Comparison of ENCODE assay signal across 30 cellular contexts in the genomic region with DNA sequence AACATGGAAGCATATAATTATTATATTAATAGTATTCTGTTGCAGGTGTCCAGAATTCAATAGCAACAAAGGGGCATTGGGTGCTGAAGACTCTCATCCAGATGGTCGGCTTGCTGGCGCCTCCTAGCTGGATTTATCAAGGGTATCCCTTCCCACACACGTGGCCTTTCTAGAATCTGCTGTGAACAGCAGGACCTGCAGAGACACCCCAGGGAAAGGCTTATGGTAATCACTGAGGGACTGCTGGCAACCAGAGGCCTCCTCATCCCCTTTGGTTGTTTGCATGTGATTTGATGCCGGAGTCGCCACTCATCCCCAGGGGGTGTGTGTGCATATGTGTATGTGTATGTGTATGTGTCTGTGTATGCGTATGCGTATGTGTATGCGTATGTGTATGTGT.
"Had no signal": no experiment of that assay in that cellular context is flagged by ENCODE, and none has a peak within 500 bp of the region (broad histone marks: within the 10 kb centered on the region; RNA-seq: fewer than 3 reads in every experiment).

No MANE protein-coding gene starts in this region.

- H3K4me1 ChIP-seq: heart right ventricle, neural progenitor cell, right atrium auricular region, right lobe of liver, stomach, testis, thyroid gland, upper lobe of left lung had no signal

- H3K36me3 ChIP-seq: neural progenitor cell, neutrophil, ovary, right lobe of liver, thyroid gland, transverse colon had no signal

- H3K9me3 ChIP-seq: neutrophil, ovary, right lobe of liver, testis, thyroid gland, transverse colon had no signal

- H3K27ac Mint-ChIP-seq: mesothelial cell of epicardium, natural killer cell, nephron progenitor cell, neural progenitor cell, progenitor cell of endocrine pancreas had no signal

- H3K9ac ChIP-seq: neural progenitor cell had no signal

- H3K79me2 ChIP-seq: hepatocyte had no signal

- H3K4me3 ChIP-seq: heart right ventricle, hepatocyte, lung, neural progenitor cell, ovary, right atrium auricular region, right lobe of liver, smooth muscle cell, stomach, testis, thyroid gland, transverse colon, upper lobe of left lung had no signal

- ATAC-seq: heart right ventricle; left lobe of liver; left ventricle myocardium superior; natural killer cell; right lobe of liver; stimulated activated memory B cell treated with anti-CD40 and anti-IgM and Interleukin-4, amounts not matched to agents 10 μg/mL and 1 μg/mL and 100 μg/mL, for 72 hours had no signal

- H2AFZ ChIP-seq: hepatocyte, neural progenitor cell had no signal

- H3K4me2 ChIP-seq: hepatocyte, neural progenitor cell, smooth muscle cell had no signal

- H3K4me3 Mint-ChIP-seq: memory B cell; mesothelial cell of epicardium; naive B cell; natural killer cell; nephron progenitor cell; neural progenitor cell; stimulated activated memory B cell treated with anti-CD40 and anti-IgM and Interleukin-4, amounts not matched to agents 10 μg/mL and 1 μg/mL and 100 μg/mL, for 72 hours had no signal

- H3K27me3 Mint-ChIP-seq: memory B cell; naive B cell; progenitor cell of endocrine pancreas; stimulated activated memory B cell treated with anti-CD40 and anti-IgM and Interleukin-4, amounts not matched to agents 10 μg/mL and 1 μg/mL and 100 μg/mL, for 72 hours had no signal

- H3K4me1 Mint-ChIP-seq: mesothelial cell of epicardium, nephron progenitor cell, neural progenitor cell had no signal

- H3K27me3 ChIP-seq: heart right ventricle, hepatocyte, neural progenitor cell, neutrophil, ovary, right atrium auricular region, right lobe of liver, stomach, testis, thyroid gland, transverse colon, upper lobe of left lung had no signal

- H3K27ac ChIP-seq: heart right ventricle, hepatocyte, neural progenitor cell, neutrophil, ovary, right atrium auricular region, right lobe of liver, stomach, testis, thyroid gland, transverse colon, upper lobe of left lung had no signal

- H3K9me3 Mint-ChIP-seq: natural killer cell had no signal

- DNase-seq: heart right ventricle; islet precursor cell; left ventricle myocardium superior; naive B cell; natural killer cell; nephron progenitor cell; occipital lobe; ovary; right lobe of liver; stimulated activated CD4-positive, alpha-beta T cell treated with anti-CD3 and anti-CD28 coated beads, Interleukin-1b, Interleukin-23, amount 100 ng/mL, for 48 hours; stimulated activated CD4-positive, alpha-beta T cell treated with anti-CD3 and anti-CD28 coated beads, Interleukin-2, amount 100 ng/mL, for 48 hours; stimulated activated CD4-positive, alpha-beta T cell treated with anti-CD3 and anti-CD28 coated beads, Interleukin-4, amount 100 ng/mL, for 4 hours; stimulated activated CD8-positive, alpha-beta memory T cell treated with anti-CD3 and anti-CD28 coated beads, Interleukin-4, amount 100 ng/mL, for 48 hours; stimulated activated naive CD4-positive, alpha-beta T cell treated with Interleukin-2 at 50 U/mL for 16 hours; stomach; testis; thyroid gland; transverse colon had no signal
